In the genomic region with DNA sequence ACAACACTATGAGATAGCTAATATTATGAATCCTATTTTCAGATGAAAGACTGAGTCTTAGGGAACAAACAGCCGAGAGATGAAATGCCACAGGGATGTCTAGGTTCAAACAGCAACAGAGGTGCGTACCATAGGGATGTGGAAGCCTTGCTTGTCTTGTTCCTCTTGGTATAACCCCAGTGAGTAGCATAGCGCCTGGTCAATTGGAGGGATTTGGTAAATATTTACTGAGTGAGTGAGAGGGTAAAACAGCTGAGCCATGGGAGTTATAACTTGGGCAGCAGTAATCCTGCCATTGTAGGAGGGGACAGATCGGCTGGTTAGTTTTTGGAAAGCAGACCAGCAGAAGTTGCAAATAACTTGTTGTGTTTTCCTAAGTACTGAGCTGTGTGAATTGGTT, we compare ENCODE assay signal across 14 cellular contexts.
DNase-seq lines count a peak whose midpoint lies in the region; ATAC-seq lines count a peak whose summit lies in the region.
"Had no signal": no experiment of that assay in that cellular context is flagged by ENCODE, and none has a peak within 500 bp of the region (broad histone marks: within the 10 kb centered on the region; RNA-seq: fewer than 3 reads in every experiment).

No MANE protein-coding gene starts in this region.

- DNase-seq in COLO668 (lab: John Stamatoyannopoulos, UW; ENCODE audit: unreplicated experiment) (peak; percentile 21), DMS53 (lab: John Stamatoyannopoulos, UW) (peak; percentile 62), NCI-H69 (lab: John Stamatoyannopoulos, UW) (peak; percentile 61), SHP77 treated with DMSO at 0.1 percent for 48 hours (lab: John Stamatoyannopoulos, UW) (peak; percentile 58)
- DNase-seq: BE2C; CD4-positive, alpha-beta memory T cell; COR-L47; DMS79; H7 had no signal

- ATAC-seq in HG02571 (IDR thresholded peaks at IDR 0.05; ENCODE audit: unreplicated experiment) = no peak
- no peak for ATAC-seq in HG03571 (IDR thresholded peaks at IDR 0.05; ENCODE audit: unreplicated experiment)
- ATAC-seq: A549, GM12878, GM23338 had no signal
